In genomic region chr6:45610374-45610773, GRCh38 we compare ENCODE assay signal across 24 cellular contexts.
"Had no signal": no experiment of that assay in that cellular context is flagged by ENCODE, and none has a peak within 500 bp of the region (broad histone marks: within the 10 kb centered on the region; RNA-seq: fewer than 3 reads in every experiment).

No MANE protein-coding gene starts in this region.

- H3K27ac ChIP-seq: dorsolateral prefrontal cortex, left ventricle myocardium inferior, lower lobe of right lung, neutrophil, psoas muscle, spleen, testis had no signal

- H3K27me3 ChIP-seq: dorsolateral prefrontal cortex, neutrophil, spleen, testis, transverse colon had no signal

- H3K4me3 Mint-ChIP-seq: immature natural killer cell; naive thymus-derived CD4-positive, alpha-beta T cell; nephron progenitor cell; stimulated activated memory B cell treated with anti-CD40 and anti-IgM and Interleukin-4, amounts not matched to agents 10 μg/mL and 1 μg/mL and 100 μg/mL, for 72 hours; stimulated activated naive CD8-positive, alpha-beta T cell treated with anti-CD3 and anti-CD28 coated beads, Interleukin-15, Interleukin-2, amounts not matched to agents 100 ng/mL and 50 ng/mL, for 24 hours had no signal

- H3K4me1 ChIP-seq: lower lobe of right lung, spleen, testis had no signal

- H3K9me3 Mint-ChIP-seq: nephron progenitor cell; stimulated activated memory B cell treated with anti-CD40 and anti-IgM and Interleukin-4, amounts not matched to agents 10 μg/mL and 1 μg/mL and 100 μg/mL, for 72 hours had no signal

- H3K4me3 ChIP-seq: dorsolateral prefrontal cortex, left ventricle myocardium inferior, lower lobe of right lung, psoas muscle, spleen, testis, transverse colon had no signal

- H3K9me3 ChIP-seq: left ventricle myocardium inferior, lower lobe of right lung, neutrophil, psoas muscle, spleen, testis, transverse colon had no signal

- ATAC-seq: esophagus mucosa; left cardiac atrium; naive thymus-derived CD4-positive, alpha-beta T cell; psoas muscle; sciatic nerve; stimulated activated memory B cell treated with anti-CD40 and anti-IgM and Interleukin-4, amounts not matched to agents 10 μg/mL and 1 μg/mL and 100 μg/mL, for 72 hours had no signal

- H3K27me3 Mint-ChIP-seq: naive thymus-derived CD4-positive, alpha-beta T cell; stimulated activated naive CD8-positive, alpha-beta T cell treated with anti-CD3 and anti-CD28 coated beads, Interleukin-15, Interleukin-2, amounts not matched to agents 100 ng/mL and 50 ng/mL, for 24 hours had no signal

- H3K36me3 ChIP-seq: left ventricle myocardium inferior, lower lobe of right lung, neutrophil, spleen, transverse colon had no signal

- H3K36me3 Mint-ChIP-seq: stimulated activated memory B cell treated with anti-CD40 and anti-IgM and Interleukin-4, amounts not matched to agents 10 μg/mL and 1 μg/mL and 100 μg/mL, for 72 hours had no signal

- H3K27ac Mint-ChIP-seq: immature natural killer cell; nephron progenitor cell; stimulated activated memory B cell treated with anti-CD40 and anti-IgM and Interleukin-4, amounts not matched to agents 10 μg/mL and 1 μg/mL and 100 μg/mL, for 72 hours; stimulated activated naive CD8-positive, alpha-beta T cell treated with anti-CD3 and anti-CD28 coated beads, Interleukin-15, Interleukin-2, amounts not matched to agents 100 ng/mL and 50 ng/mL, for 24 hours had no signal

- DNase-seq: cortex of kidney; dorsolateral prefrontal cortex; effector CD8-positive, alpha-beta T cell; immature natural killer cell; kidney; left cardiac atrium; left ventricle myocardium inferior; lower lobe of right lung; mesendoderm; naive thymus-derived CD4-positive, alpha-beta T cell; nephron progenitor cell; psoas muscle; retina; spleen; stimulated activated CD4-positive, alpha-beta T cell treated with anti-CD3 and anti-CD28 coated beads, Interleukin-15, amount 100 ng/mL, for 24 hours; stimulated activated CD4-positive, alpha-beta T cell treated with anti-CD3 and anti-CD28 coated beads, Interleukin-1b, Interleukin-23, amount 100 ng/mL, for 48 hours; stimulated activated CD4-positive, alpha-beta T cell treated with anti-CD3 and anti-CD28 coated beads, Interleukin-4, amount 100 ng/mL, for 24 hours; testis; transverse colon had no signal
